Comparison of ENCODE assay signal across 1 cellular context in genomic region chr17:14158707-14159106, GRCh38.
TF ChIP-seq lines count a peak whose summit lies in the region.

No MANE protein-coding gene starts in this region.

TF ChIP-seq in A549, 52 proteins besides CTCF, POLR2A, EP300 and RAD21 (continued from another document):
- no peak for TF ChIP-seq RNF2 (IDR thresholded peaks at IDR 0.05; ENCODE audit: borderline replicate concordance, low read depth)
- no peak for TF ChIP-seq FOXS1 (CRISPR knock-in tag; IDR thresholded peaks at IDR 0.05)
TF ChIP-seq in A549: peak in this region for 1.
